ENCODE assay signal across 20 cellular contexts in the genomic region with DNA sequence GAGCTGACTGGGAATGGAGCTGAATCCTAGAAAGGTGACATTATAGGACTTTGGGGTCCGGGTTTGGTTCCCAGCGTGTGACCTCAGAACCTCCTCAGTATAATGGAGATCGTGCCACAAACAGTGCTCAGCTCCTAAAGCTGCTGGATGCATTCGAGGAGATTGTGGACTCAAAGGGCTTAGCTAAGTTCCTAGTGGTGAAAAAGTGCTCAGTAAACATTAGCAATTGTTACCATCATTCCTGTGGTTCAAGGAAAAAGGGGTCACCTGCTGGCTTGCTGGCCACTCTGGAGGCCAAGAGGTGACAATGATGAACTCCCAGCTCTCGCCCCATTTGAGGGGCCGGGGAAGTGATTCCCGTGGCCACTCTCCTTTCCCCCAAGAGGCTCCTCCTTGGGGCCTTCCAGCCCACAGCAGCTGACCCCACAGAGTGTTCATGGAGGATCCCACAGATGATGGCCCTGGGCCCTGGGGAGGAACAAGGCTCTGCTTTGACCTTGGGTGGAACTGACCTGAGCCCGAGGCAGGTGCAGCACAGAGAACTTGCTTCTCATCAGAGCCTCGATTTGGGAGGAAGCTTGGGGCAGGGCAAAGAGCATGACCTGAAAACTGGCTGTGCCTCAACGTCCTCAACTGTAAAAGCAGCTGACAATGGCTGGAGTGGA. TPM values are rescaled to one million over a fixed set of nuclear protein-coding genes. Genes with fewer than 3 reads are reported as not detected.
"Had no signal": no experiment of that assay in that cellular context is flagged by ENCODE, and none has a peak within 500 bp of the region (broad histone marks: within the 10 kb centered on the region; RNA-seq: fewer than 3 reads in every experiment).

No MANE protein-coding gene starts in this region.

- H3K4me3 Mint-ChIP-seq: central memory CD8-positive, alpha-beta T cell; naive thymus-derived CD8-positive, alpha-beta T cell had no signal

- H3K4me1 ChIP-seq: esophagus muscularis mucosa, gastrocnemius medialis, heart right ventricle, psoas muscle, sigmoid colon, suprapubic skin, thyroid gland had no signal

- DNase-seq: cortex of kidney; dorsolateral prefrontal cortex; effector CD8-positive, alpha-beta T cell; gastrocnemius medialis; heart right ventricle; hypothalamus; kidney glomerular epithelial cell; mucosa of descending colon; psoas muscle; sigmoid colon; stimulated activated CD4-positive, alpha-beta T cell treated with anti-CD3 and anti-CD28 coated beads, Interleukin-12 subunit alpha, Interleukin-12 subunit beta, amount 100 ng/mL, for 4 hours; stimulated activated naive CD4-positive, alpha-beta T cell treated with Interleukin-2 at 50 U/mL for 16 hours; thyroid gland had no signal

- H3K4me1 Mint-ChIP-seq: central memory CD8-positive, alpha-beta T cell; naive thymus-derived CD8-positive, alpha-beta T cell had no signal

- H3K27ac Mint-ChIP-seq: naive thymus-derived CD8-positive, alpha-beta T cell had no signal

- H3K9me3 Mint-ChIP-seq: central memory CD8-positive, alpha-beta T cell had no signal

- H3K27ac ChIP-seq: epithelial cell of prostate, esophagus muscularis mucosa, gastrocnemius medialis, heart right ventricle, psoas muscle, sigmoid colon, skin epidermis, suprapubic skin, thyroid gland had no signal

- H3K36me3 ChIP-seq: esophagus muscularis mucosa, gastrocnemius medialis, heart right ventricle, sigmoid colon, suprapubic skin, thyroid gland had no signal

- H3K36me3 Mint-ChIP-seq: naive thymus-derived CD8-positive, alpha-beta T cell had no signal

- H3K9me3 ChIP-seq: esophagus muscularis mucosa, gastrocnemius medialis, heart right ventricle, mucosa of descending colon, psoas muscle, sigmoid colon, suprapubic skin, thyroid gland had no signal

- ATAC-seq: gastrocnemius medialis; heart right ventricle; mucosa of descending colon; naive thymus-derived CD8-positive, alpha-beta T cell; psoas muscle had no signal

- H3K4me3 ChIP-seq: dorsolateral prefrontal cortex, esophagus muscularis mucosa, gastrocnemius medialis, heart right ventricle, mucosa of descending colon, psoas muscle, sigmoid colon, skin epidermis, suprapubic skin, thyroid gland had no signal

- H3K27me3 ChIP-seq: gastrocnemius medialis, thyroid gland had no signal

RNA-seq across cellular contexts. Expression of a gene that starts 40.1 kb away (rescaled TPM):
- total RNA-seq: lung microvascular endothelial cell; naive thymus-derived CD8-positive, alpha-beta T cell had no signal
- polyA plus RNA-seq: naive thymus-derived CD8-positive, alpha-beta T cell had no signal
